Comparison of ENCODE assay signal across 19 cellular contexts in genomic region chr6:138371720-138372119, GRCh38. TPM values are rescaled to one million over a fixed set of nuclear protein-coding genes. Genes with fewer than 3 reads are reported as not detected.
DNase-seq lines count a peak whose midpoint lies in the region; ATAC-seq and TF ChIP-seq lines count a peak whose summit lies in the region.
"Had no signal": no experiment of that assay in that cellular context is flagged by ENCODE, and none has a peak within 500 bp of the region (broad histone marks: within the 10 kb centered on the region; RNA-seq: fewer than 3 reads in every experiment).

No MANE protein-coding gene starts in this region.

- no peaks in the 10 kb centered on the region for H3K36me3 ChIP-seq in right lobe of liver
- H3K36me3 ChIP-seq: colonic mucosa, left ventricle myocardium inferior, thyroid gland had no signal

- ATAC-seq in right lobe of liver = peak; percentile 78 to 90 (median 84)
- ATAC-seq in stimulated activated naive CD8-positive, alpha-beta T cell treated with anti-CD3 and anti-CD28 coated beads, Interleukin-15, amount 100 ng/mL, for 72 hours = no peak
- ATAC-seq in activated CD8-positive, alpha-beta T cell treated with anti-CD3 and anti-CD28 coated beads, Interleukin-2, amount 10 ng/mL, durations not matched to agents 7 days and 5 days = no peak

- no peak for TF ChIP-seq POLR2A in right lobe of liver (IDR thresholded peaks at IDR 0.05)

- peak overlapping the region in 1 of 2 donors; percentile 76 for H3K27ac Mint-ChIP-seq in stimulated activated naive CD8-positive, alpha-beta T cell treated with anti-CD3 and anti-CD28 coated beads, Interleukin-15, amount 100 ng/mL, for 72 hours
- H3K27ac Mint-ChIP-seq in activated CD8-positive, alpha-beta T cell treated with anti-CD3 and anti-CD28 coated beads, Interleukin-2, amount 10 ng/mL, durations not matched to agents 7 days and 5 days = no peak overlapping the region

- 21% methylated on average over 3 of the region's 3 CpGs for WGBS in right lobe of liver (ENCODE audit: insufficient coverage, low coverage, low lambda C conversion rate, missing lambda C conversion rate)

- peak; percentile 47 for DNase-seq in Caki2 (ENCODE audit: low read depth)
- peak; percentile 26 for DNase-seq in NCI-H82 treated with DMSO at 0.1 percent for 48 hours (lab: John Stamatoyannopoulos, UW; ENCODE audit: unreplicated experiment)
- peak; percentile 22 to 43 for DNase-seq in cardiac fibroblast (ENCODE audit: low read depth in 2 of 2)
- DNase-seq in right lobe of liver = no peak
- DNase-seq in ACHN = no peak
- DNase-seq in stimulated activated naive CD8-positive, alpha-beta T cell treated with anti-CD3 and anti-CD28 coated beads, Interleukin-15, amount 100 ng/mL, for 72 hours = no peak
- no peak for DNase-seq in COLO668 (lab: John Stamatoyannopoulos, UW; ENCODE audit: unreplicated experiment)
- no peak for DNase-seq in activated CD8-positive, alpha-beta T cell treated with anti-CD3 and anti-CD28 coated beads, Interleukin-2, amount 10 ng/mL, durations not matched to agents 7 days and 5 days
- DNase-seq: activated CD4-positive, alpha-beta T cell treated with anti-CD3 and anti-CD28 coated beads, Interleukin-2, amount 50 U/mL, for 48 hours; colonic mucosa; left ventricle myocardium inferior; MM.1S; NCI-H2081 treated with DMSO at 0.1 percent for 48 hours; NCI-H748 treated with DMSO at 0.1 percent for 48 hours; stimulated activated CD4-positive, alpha-beta T cell treated with anti-CD3 and anti-CD28 coated beads, Interleukin-2, amount 100 ng/mL, for 24 hours; stimulated activated CD8-positive, alpha-beta memory T cell treated with anti-CD3 and anti-CD28 coated beads, Interleukin-4, amount 100 ng/mL, for 48 hours; T-helper 9 cell; thyroid gland had no signal

- intact Hi-C loops in right lobe of liver (cut with DNase I) = no loop called here

- peaks cover 0 to 14% (median 5%) of the 10 kb centered on the region in 4 donors for H3K4me1 ChIP-seq in right lobe of liver
- H3K4me1 ChIP-seq: colonic mucosa, left ventricle myocardium inferior, thyroid gland had no signal

- POLR2A ChIA-PET in activated CD8-positive, alpha-beta T cell treated with anti-CD3 and anti-CD28 coated beads, Interleukin-2, amount 10 ng/mL, durations not matched to agents 7 days and 5 days (lab: Charles Lee) = no interaction called here

- H3K4me3 Mint-ChIP-seq in stimulated activated naive CD8-positive, alpha-beta T cell treated with anti-CD3 and anti-CD28 coated beads, Interleukin-15, amount 100 ng/mL, for 72 hours = no peak overlapping the region
- no peak overlapping the region for H3K4me3 Mint-ChIP-seq in activated CD8-positive, alpha-beta T cell treated with anti-CD3 and anti-CD28 coated beads, Interleukin-2, amount 10 ng/mL, durations not matched to agents 7 days and 5 days

- CTCF ChIA-PET in activated CD8-positive, alpha-beta T cell treated with anti-CD3 and anti-CD28 coated beads, Interleukin-2, amount 10 ng/mL, durations not matched to agents 7 days and 5 days (lab: Charles Lee) = interaction anchor here (1.1 to 1.4 kb wide), 2 partner anchors 36 to 137 kb away, joined by 3 to 5 read pairs; no protein-coding TSS in a partner anchor

- no peaks in the 10 kb centered on the region for H3K27me3 ChIP-seq in right lobe of liver
- H3K27me3 ChIP-seq: colonic mucosa, thyroid gland had no signal

- no peaks in the 10 kb centered on the region for H3K36me3 Mint-ChIP-seq in activated CD8-positive, alpha-beta T cell treated with anti-CD3 and anti-CD28 coated beads, Interleukin-2, amount 10 ng/mL, durations not matched to agents 7 days and 5 days (ENCODE audit: low read depth)

- no peaks in the 10 kb centered on the region for H3K9me3 ChIP-seq in right lobe of liver
- H3K9me3 ChIP-seq: colonic mucosa, thyroid gland had no signal

- H3K27ac ChIP-seq in right lobe of liver = peak overlapping the region; percentile 4 to 49 (median 30)
- H3K27ac ChIP-seq: colonic mucosa, epithelial cell of prostate, left ventricle myocardium inferior, thyroid gland had no signal

- peaks cover 0 to 6% of the 10 kb centered on the region in 2 donors for H3K9me3 Mint-ChIP-seq in stimulated activated naive CD8-positive, alpha-beta T cell treated with anti-CD3 and anti-CD28 coated beads, Interleukin-15, amount 100 ng/mL, for 72 hours
- no peaks in the 10 kb centered on the region for H3K9me3 Mint-ChIP-seq in activated CD8-positive, alpha-beta T cell treated with anti-CD3 and anti-CD28 coated beads, Interleukin-2, amount 10 ng/mL, durations not matched to agents 7 days and 5 days (ENCODE audit: insufficient read depth)

- peaks cover 10% of the 10 kb centered on the region for H3K27me3 Mint-ChIP-seq in stimulated activated naive CD8-positive, alpha-beta T cell treated with anti-CD3 and anti-CD28 coated beads, Interleukin-15, amount 100 ng/mL, for 72 hours
- H3K27me3 Mint-ChIP-seq in activated CD8-positive, alpha-beta T cell treated with anti-CD3 and anti-CD28 coated beads, Interleukin-2, amount 10 ng/mL, durations not matched to agents 7 days and 5 days (ENCODE audit: low read depth) = peaks cover 10% of the 10 kb centered on the region

- TF ChIP-seq CTCF in cardiac fibroblast (IDR thresholded peaks at IDR 0.05; ENCODE audit: low read depth, low read length) (no peak), right lobe of liver (IDR thresholded peaks at IDR 0.05) (no peak)

- H3K4me1 Mint-ChIP-seq in stimulated activated naive CD8-positive, alpha-beta T cell treated with anti-CD3 and anti-CD28 coated beads, Interleukin-15, amount 100 ng/mL, for 72 hours = no peaks in the 10 kb centered on the region
- H3K4me1 Mint-ChIP-seq in activated CD8-positive, alpha-beta T cell treated with anti-CD3 and anti-CD28 coated beads, Interleukin-2, amount 10 ng/mL, durations not matched to agents 7 days and 5 days (ENCODE audit: low read depth) = no peaks in the 10 kb centered on the region

- H3K4me3 ChIP-seq in cardiac fibroblast (replicated peaks in 1 of 2; ENCODE audit: low read depth in 2 of 2, low read length in 2 of 2) = no peak overlapping the region
- H3K4me3 ChIP-seq in right lobe of liver = peak overlapping the region in 1 of 3 donors; percentile 12
- H3K4me3 ChIP-seq: colonic mucosa, left ventricle myocardium inferior, thyroid gland had no signal

- in situ Hi-C loops in Caki2 (cut with HindIII; ENCODE audit: low pct_unique_long_range_greater_than_20kb, low sequenced_read_pairs) (no loop called here), ACHN (cut with HindIII; ENCODE audit: low pct_ligation_motif_present, low pct_unique_long_range_greater_than_20kb, low sequenced_read_pairs) (no loop called here)

RNA-seq across cellular contexts. Expression of gene SMIM28, which starts 6.0 kb away (rescaled TPM):
- not detected in 2 replicates for total RNA-seq in Caki2 (2014; rRNA removed; shearing (Covaris generic); ENCODE audit: low replicate concordance)
- not detected for total RNA-seq in right lobe of liver
- total RNA-seq in activated CD8-positive, alpha-beta T cell treated with anti-CD3 and anti-CD28 coated beads, Interleukin-2, amount 10 ng/mL, durations not matched to agents 7 days and 5 days = not detected
- total RNA-seq: left ventricle myocardium inferior, thyroid gland had no signal

RNA-seq across cellular contexts. Expression of gene HEBP2, which starts 32.3 kb away (rescaled TPM):
- 96.3 and 103 TPM in 2 replicates for total RNA-seq in Caki2 (2014; rRNA removed; shearing (Covaris generic); ENCODE audit: low replicate concordance)
- 10 to 100 TPM; 37.3 to 69.2 (median 53.0) TPM for total RNA-seq in right lobe of liver
- 10 to 100 TPM; 40.8 to 43.5 TPM for total RNA-seq in activated CD8-positive, alpha-beta T cell treated with anti-CD3 and anti-CD28 coated beads, Interleukin-2, amount 10 ng/mL, durations not matched to agents 7 days and 5 days

Comparison
In these comparisons a context has a peak if more than half of its experiments do, and no peak if none do; other contexts are left out.
1. DNase-seq: peak in Caki2 (single experiment), NCI-H82 treated with DMSO at 0.1 percent for 48 hours (single experiment) and cardiac fibroblast (2 of 2); none in right lobe of liver (0 of 3), ACHN (single experiment), stimulated activated naive CD8-positive, alpha-beta T cell treated with anti-CD3 and anti-CD28 coated beads, Interleukin-15, amount 100 ng/mL, for 72 hours (0 of 2), COLO668 (single experiment) and activated CD8-positive, alpha-beta T cell treated with anti-CD3 and anti-CD28 coated beads, Interleukin-2, amount 10 ng/mL, durations not matched to agents 7 days and 5 days (single experiment).
2. ATAC-seq: peak in right lobe of liver (4 of 4); none in stimulated activated naive CD8-positive, alpha-beta T cell treated with anti-CD3 and anti-CD28 coated beads, Interleukin-15, amount 100 ng/mL, for 72 hours (single experiment) and activated CD8-positive, alpha-beta T cell treated with anti-CD3 and anti-CD28 coated beads, Interleukin-2, amount 10 ng/mL, durations not matched to agents 7 days and 5 days (single experiment).